In the genomic region with DNA sequence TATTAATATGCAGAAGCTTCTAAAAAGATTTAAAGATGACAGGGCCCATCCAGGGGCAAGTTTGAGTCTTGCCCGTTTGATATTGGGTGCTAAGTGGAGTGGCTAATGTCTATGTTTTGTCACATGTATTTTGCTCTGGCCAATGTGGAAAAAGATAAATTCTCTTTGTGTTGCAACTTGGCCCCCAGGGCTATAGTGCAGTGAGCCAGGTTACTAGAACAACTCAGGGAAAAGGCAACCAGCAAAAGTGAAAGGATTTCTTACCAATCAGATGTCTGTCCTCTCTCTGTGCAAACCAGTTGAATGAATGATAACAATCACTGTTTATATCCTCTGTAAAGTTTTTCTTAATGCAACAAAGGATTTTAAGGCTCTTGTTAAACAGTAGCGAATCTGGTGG, we compare ENCODE assay signal across 1 cellular context.
TF ChIP-seq lines count a peak whose summit lies in the region.

No MANE protein-coding gene starts in this region.

TF ChIP-seq in HepG2, 621 proteins besides CTCF, POLR2A, EP300 and RAD21 (continued from another document):
- TF ChIP-seq CREM (IDR thresholded peaks at IDR 0.05) (no peak), CREM (CRISPR knock-in tag; IDR thresholded peaks at IDR 0.05) (no peak), ZFAT (CRISPR knock-in tag; conservative IDR thresholded peaks at IDR 0.05) (0 out of 2 replicates have a peak, but pooled peaks have one; percentile 32), CEBPB (IDR thresholded peaks at IDR 0.05; ENCODE audit: borderline replicate concordance, low read depth, low read length) (peak; percentile 59; the same call in 1 of the 2 replicates), MAFG (CRISPR knock-in tag; IDR thresholded peaks at IDR 0.05) (no peak)
TF ChIP-seq in HepG2: peak in this region for 4.
